1 cellular context compared by ENCODE assay signal in genomic region chr11:61966673-61967176, GRCh38.
TF ChIP-seq lines count a peak whose summit lies in the region.

No MANE protein-coding gene starts in this region.

TF ChIP-seq in K562, 482 proteins besides CTCF, POLR2A, EP300 and RAD21 (continued from another document and continues in another):
- TF ChIP-seq FOSL1 (tag; conservative IDR thresholded peaks at IDR 0.05) (peak; percentile 74), PHB2 (IDR thresholded peaks at IDR 0.05; ENCODE audit: low read depth) (0 out of 2 replicates have a peak, but pooled peaks have one; percentile 26), ZFP30 (CRISPR knock-in tag; IDR thresholded peaks at IDR 0.05; ENCODE audit: borderline replicate concordance) (no peak), MEF2D (tag; conservative IDR thresholded peaks at IDR 0.05; ENCODE audit: low read depth) (no peak), U2AF2 (optimal IDR thresholded peaks at IDR 0.05; ENCODE audit: low read depth, low read length) (no peak), SIRT6 (IDR thresholded peaks at IDR 0.05; ENCODE audit: low read depth, low read length) (peak; percentile 54), KLF6 (CRISPR knock-in tag; IDR thresholded peaks at IDR 0.05; ENCODE audit: borderline replicate concordance) (peak; percentile 53; the same call in 1 of the 2 replicates), POLR2AphosphoS5 (IDR thresholded peaks at IDR 0.05; ENCODE audit: control insufficient read depth, insufficient read depth, low read depth, low read length) (peak; percentile 93), CCAR2 (IDR thresholded peaks at IDR 0.05; ENCODE audit: low read depth, low read length) (no peak), CC2D1A (IDR thresholded peaks at IDR 0.05) (peak; percentile 78; the same call in 1 of the 2 replicates), NELFE (IDR thresholded peaks at IDR 0.05; ENCODE audit: insufficient read depth, insufficient read length) (no peak), PRPF4 (IDR thresholded peaks at IDR 0.05; ENCODE audit: insufficient read depth, low read depth, low read length, poor library complexity, severe bottlenecking) (no peak), MLLT1 (IDR thresholded peaks at IDR 0.05) (peak; percentile 95), ZNF274 (IDR thresholded peaks at IDR 0.05; ENCODE audit: borderline replicate concordance, low read depth, low read length) (no peak), SMARCE1 (IDR thresholded peaks at IDR 0.05) (peak; percentile 92), TEAD4 (IDR thresholded peaks at IDR 0.05; ENCODE audit: low read length) (peak; percentile 94), TEAD4 (CRISPR knock-in tag; IDR thresholded peaks at IDR 0.05; ENCODE audit: borderline replicate concordance) (no peak), USF2 (CRISPR knock-in tag; IDR thresholded peaks at IDR 0.05) (peak; percentile 71), XRCC3 (IDR thresholded peaks at IDR 0.05) (no peak), RCOR1 (IDR thresholded peaks at IDR 0.05; ENCODE audit: borderline replicate concordance in 1 of 2, low read depth in 2 of 2, low read length in 2 of 2) (peak in 1 of 2 experiments; percentile 78; a peak in 3 of 4 replicates), PTTG1 (tag; IDR thresholded peaks at IDR 0.05; ENCODE audit: low read depth) (no peak), MED1 (CRISPR knock-in tag; IDR thresholded peaks at IDR 0.05; ENCODE audit: borderline replicate concordance) (peak; percentile 12; the same call in 1 of the 2 replicates), HOMEZ (CRISPR knock-in tag; IDR thresholded peaks at IDR 0.05) (no peak), PML (IDR thresholded peaks at IDR 0.05; ENCODE audit: low read length) (peak; percentile 87), XRCC5 (IDR thresholded peaks at IDR 0.05; ENCODE audit: low read depth, low read length) (peak; percentile 35; the same call in 1 of the 2 replicates), TFAM (CRISPR knock-in tag; conservative IDR thresholded peaks at IDR 0.05) (no peak), POLR2H (tag; IDR thresholded peaks at IDR 0.05; ENCODE audit: low read depth) (no peak), YBX1 (IDR thresholded peaks at IDR 0.05) (no peak), GATAD2A (IDR thresholded peaks at IDR 0.05) (peak; percentile 24; the same call in 1 of the 2 replicates), ZBTB8A (IDR thresholded peaks at IDR 0.05; ENCODE audit: partially characterized antibody) (no peak), NFYB (IDR thresholded peaks at IDR 0.05; ENCODE audit: extremely low read depth, insufficient read length) (no peak), MLX (CRISPR knock-in tag; conservative IDR thresholded peaks at IDR 0.05) (no peak), KDM5B (IDR thresholded peaks at IDR 0.05; ENCODE audit: insufficient replicate concordance, low read depth, low read length) (no peak), ZNF717 (CRISPR knock-in tag; IDR thresholded peaks at IDR 0.05) (no peak), E4F1 (CRISPR knock-in tag; IDR thresholded peaks at IDR 0.05; ENCODE audit: borderline replicate concordance) (no peak), GATAD2B (IDR thresholded peaks at IDR 0.05; ENCODE audit: borderline replicate concordance) (peak; percentile 74; the same call in 1 of the 2 replicates), HDAC3 (IDR thresholded peaks at IDR 0.05; ENCODE audit: borderline replicate concordance, partially characterized antibody) (peak; percentile 90), TEAD1 (CRISPR knock-in tag; IDR thresholded peaks at IDR 0.05) (peak in 1 of 2 experiments; percentile 59; a peak in 1 of 4 replicates), ZMIZ1 (IDR thresholded peaks at IDR 0.05; ENCODE audit: low read depth in 2 of 2, low read length in 2 of 2) (peak in 1 of 2 experiments; percentile 48; a peak in 1 of 4 replicates), ZFP1 (CRISPR knock-in tag; IDR thresholded peaks at IDR 0.05) (no peak; the same call in 1 of the 2 replicates), YY1 (IDR thresholded peaks at IDR 0.05; ENCODE audit: borderline replicate concordance in 1 of 3, control insufficient read depth in 1 of 3, extremely low read depth in 1 of 3, insufficient read depth in 3 of 3, insufficient read length in 1 of 3, insufficient replicate concordance in 2 of 3, low read depth in 1 of 3, low read length in 2 of 3) (peak in 1 of 3 experiments; percentile 83), KLF16 (IDR thresholded peaks at IDR 0.05) (peak; percentile 91), ZC3H4 (CRISPR knock-in tag; IDR thresholded peaks at IDR 0.05; ENCODE audit: borderline replicate concordance) (no peak), NUFIP1 (IDR thresholded peaks at IDR 0.05; ENCODE audit: partially characterized antibody) (no peak), SIN3A (IDR thresholded peaks at IDR 0.05; ENCODE audit: borderline replicate concordance in 2 of 2, control insufficient read depth in 1 of 2, low read depth in 2 of 2, low read length in 2 of 2) (peak in 1 of 2 experiments; percentile 76; a peak in 1 of 4 replicates), ELK1 (CRISPR knock-in tag; IDR thresholded peaks at IDR 0.05) (no peak), BMI1 (IDR thresholded peaks at IDR 0.05; ENCODE audit: low read length) (no peak), TOE1 (IDR thresholded peaks at IDR 0.05; ENCODE audit: borderline replicate concordance) (peak; percentile 82; the same call in 1 of the 2 replicates), TOE1 (CRISPR knock-in tag; IDR thresholded peaks at IDR 0.05; ENCODE audit: borderline replicate concordance, low read depth) (no peak), ZNF175 (CRISPR knock-in tag; IDR thresholded peaks at IDR 0.05; ENCODE audit: low read depth) (0 out of 2 replicates have a peak, but pooled peaks have one; percentile 47), HNRNPLL (IDR thresholded peaks at IDR 0.05; ENCODE audit: low read depth, low read length, poor library complexity, severe bottlenecking) (peak; percentile 90), JUN (IDR thresholded peaks at IDR 0.05; ENCODE audit: borderline replicate concordance, low read depth, low read length) (0 out of 2 replicates have a peak, but pooled peaks have one; percentile 10), JUN (CRISPR knock-in tag; IDR thresholded peaks at IDR 0.05; ENCODE audit: borderline replicate concordance) (no peak), ETV5 (CRISPR knock-in tag; IDR thresholded peaks at IDR 0.05; ENCODE audit: low read depth) (no peak), CEBPB (tag; IDR thresholded peaks at IDR 0.05) (no peak), JUND (IDR thresholded peaks at IDR 0.05; ENCODE audit: borderline replicate concordance, low read depth, low read length) (peak; percentile 66), JUND (tag; IDR thresholded peaks at IDR 0.05; ENCODE audit: borderline replicate concordance, low read depth, low read length) (peak; percentile 35; the same call in 1 of the 3 replicates), ZNF41 (CRISPR knock-in tag; conservative IDR thresholded peaks at IDR 0.05) (no peak), UBTF (IDR thresholded peaks at IDR 0.05; ENCODE audit: borderline replicate concordance in 1 of 2, low read depth in 2 of 2, low read length in 2 of 2) (no peak), MTA1 (IDR thresholded peaks at IDR 0.05; ENCODE audit: borderline replicate concordance) (peak; percentile 64; the same call in 1 of the 2 replicates)
